7 cellular contexts compared by ENCODE assay signal in genomic region chr6:115393821-115394220, GRCh38.
"Had no signal": no experiment of that assay in that cellular context is flagged by ENCODE, and none has a peak within 500 bp of the region (broad histone marks: within the 10 kb centered on the region; RNA-seq: fewer than 3 reads in every experiment).

No MANE protein-coding gene starts in this region.

- DNase-seq: GM23248, GOT3, H7, HCEC 1CT had no signal

- ATAC-seq: HepG2 had no signal

- H3K4me3 ChIP-seq: GM23248 had no signal

- H2AFZ ChIP-seq: GM23248 had no signal

- H3K27ac ChIP-seq: GM23248, HL-60 had no signal

- H3K4me1 Mint-ChIP-seq: IgD-negative memory B cell had no signal

- H3K9ac ChIP-seq: GM23248 had no signal

- H3K27me3 Mint-ChIP-seq: IgD-negative memory B cell had no signal

- H3K27ac Mint-ChIP-seq: IgD-negative memory B cell had no signal
